In the genomic region with DNA sequence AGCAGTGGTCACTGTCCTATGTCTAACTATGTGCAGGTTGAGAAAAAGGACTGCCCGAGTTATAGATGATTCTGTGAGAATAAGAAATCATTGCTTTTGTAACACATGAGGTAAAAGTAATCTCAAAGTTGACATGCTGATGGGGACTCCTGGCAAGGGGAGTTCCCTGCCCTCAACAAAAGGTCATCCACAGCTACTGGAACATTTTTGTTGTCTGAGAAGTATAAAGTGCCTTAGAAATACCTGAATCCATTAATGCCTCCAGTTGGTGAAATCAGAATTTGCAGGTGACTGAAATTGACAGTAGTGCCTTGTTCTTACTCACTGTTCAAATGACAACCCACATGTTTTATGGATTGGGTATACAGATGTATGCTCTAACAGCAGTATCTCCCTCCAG, we compare ENCODE assay signal across 25 cellular contexts.
"Had no signal": no experiment of that assay in that cellular context is flagged by ENCODE, and none has a peak within 500 bp of the region (broad histone marks: within the 10 kb centered on the region; RNA-seq: fewer than 3 reads in every experiment).

No MANE protein-coding gene starts in this region.

- H2AFZ ChIP-seq: hepatocyte had no signal

- H3K27me3 Mint-ChIP-seq: activated B cell treated with CpG ODN at 0.5 μM for 24 hours; activated naive CD4-positive, alpha-beta T cell treated with anti-CD3 and anti-CD28 coated beads, Interleukin-2, amount 50 U/mL, for 24 hours; brain; progenitor cell of endocrine pancreas; T-cell had no signal

- H3K9me3 ChIP-seq: ascending aorta, gastroesophageal sphincter, ovary, suprapubic skin, tibial artery, upper lobe of right lung had no signal

- DNase-seq: activated B cell treated with CpG ODN at 0.5 μM for 24 hours; activated CD4-positive, alpha-beta T cell treated with anti-CD3 and anti-CD28 coated beads, Interleukin-2, amount 50 U/mL, for 4 hours; activated effector memory CD4-positive, alpha-beta T cell treated with anti-CD3 and anti-CD28 coated beads, Interleukin-2, amount 50 U/mL, for 16 hours; cortex of kidney; immature natural killer cell; kidney; left colon; mammary epithelial cell; ovary; stimulated activated CD4-positive, alpha-beta T cell treated with anti-CD3 and anti-CD28 coated beads, Interleukin-12 subunit alpha, Interleukin-12 subunit beta, amount 100 ng/mL, for 4 hours; stimulated activated CD4-positive, alpha-beta T cell treated with anti-CD3 and anti-CD28 coated beads, Interleukin-4, amount 100 ng/mL, for 1 hour; T-cell; tibial artery; upper lobe of right lung had no signal

- H3K27me3 ChIP-seq: ascending aorta, gastroesophageal sphincter, hepatocyte, ovary, suprapubic skin, tibial artery, upper lobe of right lung had no signal

- H3K4me1 Mint-ChIP-seq: activated B cell treated with CpG ODN at 0.5 μM for 24 hours had no signal

- H3K27ac ChIP-seq: ascending aorta, gastroesophageal sphincter, hepatocyte, ovary, skin epidermis, suprapubic skin, tibial artery, upper lobe of right lung had no signal

- H3K27ac Mint-ChIP-seq: activated B cell treated with CpG ODN at 0.5 μM for 24 hours; activated naive CD4-positive, alpha-beta T cell treated with anti-CD3 and anti-CD28 coated beads, Interleukin-2, amount 50 U/mL, for 24 hours; nephron; progenitor cell of endocrine pancreas had no signal

- ATAC-seq: gastroesophageal sphincter, left colon, sciatic nerve, T-cell, upper lobe of right lung had no signal

- H3K9me3 Mint-ChIP-seq: activated B cell treated with CpG ODN at 0.5 μM for 24 hours; activated naive CD4-positive, alpha-beta T cell treated with anti-CD3 and anti-CD28 coated beads, Interleukin-2, amount 50 U/mL, for 24 hours; brain; immature natural killer cell; nephron; T-cell had no signal

- H3K36me3 ChIP-seq: ovary had no signal

- H3K4me2 ChIP-seq: hepatocyte had no signal

- H3K4me1 ChIP-seq: ascending aorta, gastroesophageal sphincter, tibial artery, upper lobe of right lung had no signal

- H3K4me3 ChIP-seq: ascending aorta, gastroesophageal sphincter, hepatocyte, ovary, skin epidermis, suprapubic skin, tibial artery, upper lobe of right lung had no signal

- FAIRE-seq: endothelial cell of umbilical vein, kidney had no signal

- H3K4me3 Mint-ChIP-seq: activated B cell treated with CpG ODN at 0.5 μM for 24 hours; activated naive CD4-positive, alpha-beta T cell treated with anti-CD3 and anti-CD28 coated beads, Interleukin-2, amount 50 U/mL, for 24 hours; brain; immature natural killer cell; nephron; T-cell had no signal
